ENCODE assay signal across 27 cellular contexts in the genomic region with DNA sequence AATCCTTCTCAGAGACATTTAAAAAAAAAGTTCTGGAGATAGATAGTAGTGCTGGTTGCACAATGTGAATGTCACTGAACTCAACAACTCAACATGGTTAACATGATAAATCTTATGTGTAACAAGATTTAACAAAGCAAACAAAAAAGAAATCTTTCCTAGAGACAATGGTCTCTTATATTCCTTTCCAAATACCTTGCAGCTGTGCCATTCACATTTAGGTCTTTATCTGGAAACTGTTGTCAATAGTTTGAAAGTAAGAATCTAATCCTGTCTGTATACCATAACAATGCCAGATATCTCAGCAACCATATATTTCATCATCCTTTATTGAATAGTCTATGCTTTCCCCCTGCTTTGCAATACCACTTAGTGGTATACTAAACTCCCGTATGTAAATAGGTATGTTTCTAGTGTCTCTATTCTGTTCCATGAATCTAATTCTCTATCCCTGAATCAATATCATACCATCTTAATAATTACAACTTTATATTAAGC.
"Had no signal": no experiment of that assay in that cellular context is flagged by ENCODE, and none has a peak within 500 bp of the region (broad histone marks: within the 10 kb centered on the region; RNA-seq: fewer than 3 reads in every experiment).

No MANE protein-coding gene starts in this region.

- DNase-seq: activated CD4-positive, alpha-beta T cell treated with anti-CD3 and anti-CD28 coated beads, Interleukin-2, amount 10 ng/mL, durations not matched to agents 7 days and 5 days; activated CD4-positive, CD25-positive, alpha-beta regulatory T cell treated with anti-CD3 and anti-CD28 coated beads, Interleukin-2, amount 50 U/mL, for 72 hours; activated naive CD4-positive, alpha-beta T cell; activated T-cell treated with anti-CD3 and anti-CD28 coated beads, Interleukin-2, amount 50 U/mL, for 1 hour; adrenal gland; colonic mucosa; dorsolateral prefrontal cortex; effector memory CD8-positive, alpha-beta T cell; esophagus squamous epithelium; heart left ventricle; left cardiac atrium; retina; stimulated activated CD4-positive, alpha-beta T cell treated with anti-CD3 and anti-CD28 coated beads, Interleukin-12 subunit alpha, Interleukin-12 subunit beta, amount 100 ng/mL, for 4 hours; stimulated activated CD4-positive, alpha-beta T cell treated with anti-CD3 and anti-CD28 coated beads, Interleukin-4, amount 100 ng/mL, for 4 hours; stimulated activated naive CD8-positive, alpha-beta T cell treated with anti-CD3 and anti-CD28 coated beads, Interleukin-15, Interleukin-2, amounts not matched to agents 100 U/mL and 50 U/mL, for 24 hours; T-cell; upper lobe of right lung; WERI-Rb-1 had no signal

- H3K27me3 ChIP-seq: adrenal gland, ascending aorta, breast epithelium, colonic mucosa, dorsolateral prefrontal cortex, esophagus squamous epithelium, gastroesophageal sphincter, heart left ventricle, upper lobe of right lung had no signal

- H3K27ac Mint-ChIP-seq: activated CD4-positive, alpha-beta T cell treated with anti-CD3 and anti-CD28 coated beads, Interleukin-2, amount 10 ng/mL, durations not matched to agents 7 days and 5 days; neural progenitor cell; T-cell had no signal

- H3K9me3 ChIP-seq: adrenal gland, ascending aorta, breast epithelium, colonic mucosa, esophagus squamous epithelium, gastroesophageal sphincter, heart left ventricle, upper lobe of right lung had no signal

- H3K9ac ChIP-seq: neural progenitor cell had no signal

- ATAC-seq: effector memory CD8-positive, alpha-beta T cell; gastroesophageal sphincter; heart left ventricle; left cardiac atrium; stimulated activated naive CD8-positive, alpha-beta T cell treated with anti-CD3 and anti-CD28 coated beads, Interleukin-15, Interleukin-2, amounts not matched to agents 100 U/mL and 50 U/mL, for 24 hours; T-cell; upper lobe of right lung had no signal

- FAIRE-seq: islet of Langerhans, TTC549 had no signal

- H3K36me3 Mint-ChIP-seq: activated naive CD8-positive, alpha-beta T cell; T-cell had no signal

- H3K4me1 ChIP-seq: breast epithelium, colonic mucosa had no signal

- H3K9me3 Mint-ChIP-seq: activated CD4-positive, alpha-beta T cell treated with anti-CD3 and anti-CD28 coated beads, Interleukin-2, amount 10 ng/mL, durations not matched to agents 7 days and 5 days; activated T-helper 2 cell treated with anti-CD3 and anti-CD28 coated beads, Interferon-gamma antibody, Interleukin-2, Interleukin-4, amounts not matched to agents 10 μg/mL and 5 μg/mL and 100 μg/mL, durations not matched to agents 14 hours and 24 hours and 36 hours; central memory CD8-positive, alpha-beta T cell; effector memory CD8-positive, alpha-beta T cell; neural progenitor cell; T-cell had no signal

- H3K27ac ChIP-seq: adrenal gland, ascending aorta, breast epithelium, colonic mucosa, esophagus squamous epithelium, gastroesophageal sphincter, heart left ventricle, neural progenitor cell, upper lobe of right lung, WERI-Rb-1 had no signal

- H3K27me3 Mint-ChIP-seq: activated CD4-positive, alpha-beta T cell treated with anti-CD3 and anti-CD28 coated beads, Interleukin-2, amount 10 ng/mL, durations not matched to agents 7 days and 5 days; activated naive CD8-positive, alpha-beta T cell; central memory CD8-positive, alpha-beta T cell; effector memory CD8-positive, alpha-beta T cell; T-cell had no signal

- H3K4me3 ChIP-seq: breast epithelium, colonic mucosa, upper lobe of right lung had no signal

- H3K36me3 ChIP-seq: adrenal gland, ascending aorta, breast epithelium, colonic mucosa, esophagus squamous epithelium, gastroesophageal sphincter, neural progenitor cell, upper lobe of right lung, WERI-Rb-1 had no signal

- H2AFZ ChIP-seq: neural progenitor cell had no signal
